Comparison of ENCODE assay signal across 9 cellular contexts in genomic region chr7:151225948-151226510, GRCh38. TPM values are rescaled to one million over a fixed set of nuclear protein-coding genes. Genes with fewer than 3 reads are reported as not detected.
DNase-seq lines count a peak whose midpoint lies in the region; ATAC-seq, FAIRE-seq and TF ChIP-seq lines count a peak whose summit lies in the region.
"Had no signal": no experiment of that assay in that cellular context is flagged by ENCODE, and none has a peak within 500 bp of the region (broad histone marks: within the 10 kb centered on the region; RNA-seq: fewer than 3 reads in every experiment).

No MANE protein-coding gene starts in this region.

- no peaks in the 10 kb centered on the region for H3K27me3 ChIP-seq in heart right ventricle
- H3K27me3 ChIP-seq in ascending aorta = no peaks in the 10 kb centered on the region
- no peaks in the 10 kb centered on the region for H3K27me3 ChIP-seq in lung (ENCODE audit: control insufficient read depth, insufficient read depth)

- H3K4me3 ChIP-seq in heart right ventricle (peak overlapping the region; percentile 65 to 94 (median 88)), ascending aorta (peak overlapping the region; percentile 79 to 94), lung (peak overlapping the region; percentile 84), urinary bladder (ENCODE audit: low read depth, low read length) (peak overlapping the region; percentile 65)

- no peaks in the 10 kb centered on the region for H3K9me3 ChIP-seq in heart right ventricle
- H3K9me3 ChIP-seq in ascending aorta = no peaks in the 10 kb centered on the region
- no peaks in the 10 kb centered on the region for H3K9me3 ChIP-seq in lung (ENCODE audit: control insufficient read depth in 2 of 2, insufficient read depth in 1 of 2, low read length in 1 of 2)

- WGBS in heart right ventricle, 2 donors = 58 to 61% methylated on average over 8 of the region's 8 CpGs
- WGBS in lung, 2 donors = 32 to 41% methylated on average over 8 of the region's 8 CpGs
- WGBS in urinary bladder = 64% methylated on average over 8 of the region's 8 CpGs

- TF ChIP-seq CTCF in heart right ventricle (IDR thresholded peaks at IDR 0.05) (no peak), ascending aorta (IDR thresholded peaks at IDR 0.05) (no peak), lung (IDR thresholded peaks at IDR 0.05; ENCODE audit: control extremely low read depth, extremely low read depth) (no peak)

- H3K36me3 ChIP-seq in heart right ventricle (peaks cover 0 to 46% (median 36%) of the 10 kb centered on the region in 9 donors), ascending aorta (peaks cover 33 to 36% of the 10 kb centered on the region in 2 donors), lung (ENCODE audit: control insufficient read depth in 2 of 2, insufficient read depth in 2 of 2, low read length in 2 of 2) (peaks cover 19 to 22% of the 10 kb centered on the region in 2 donors), urinary bladder (ENCODE audit: insufficient read depth) (peaks cover 6% of the 10 kb centered on the region)

- DNase-seq in heart right ventricle (no peak), Right ventricle myocardium inferior (ENCODE audit: missing footprints) (no peak), ascending aorta (ENCODE audit: low spot score in 2 of 2) (no peak), lung (ENCODE audit: low spot score) (no peak), GM19239 (ENCODE audit: insufficient read length, low spot score) (no peak), cortex of kidney (lab: John Stamatoyannopoulos, UW) (no peak)

- H3K4me1 ChIP-seq in heart right ventricle (peaks cover 6 to 26% (median 22%) of the 10 kb centered on the region in 9 donors), ascending aorta (peaks cover 7 to 8% of the 10 kb centered on the region in 2 donors), lung (ENCODE audit: control insufficient read depth in 2 of 2, insufficient read depth in 2 of 2, low read length in 2 of 2) (peaks cover 5 to 8% of the 10 kb centered on the region in 2 donors), urinary bladder (ENCODE audit: insufficient read depth) (no peaks in the 10 kb centered on the region)

- H3K27ac ChIP-seq in heart right ventricle = peak overlapping the region in 3 of 10 donors; percentile 78 to 91 (median 85)
- H3K27ac ChIP-seq in ascending aorta = no peak overlapping the region
- H3K27ac ChIP-seq in lung (ENCODE audit: low read depth in 1 of 2, low read length in 1 of 2) = no peak overlapping the region
- H3K27ac ChIP-seq in urinary bladder (ENCODE audit: low read depth) = no peak overlapping the region

- ATAC-seq in heart right ventricle = no peak
- ATAC-seq in Right ventricle myocardium inferior = no peak
- no peak for ATAC-seq in lung (ENCODE audit: insufficient read depth, low FRiP score)
- ATAC-seq in GM21529 (IDR thresholded peaks at IDR 0.05; ENCODE audit: unreplicated experiment) = no peak

- intact Hi-C loops in heart right ventricle (cut with DNase I) = loop anchor here in 2 of 10 donors (5.0 kb wide), 1 partner anchor 104 kb away; no protein-coding TSS in a partner anchor
- intact Hi-C loops in Right ventricle myocardium inferior (cut with DNase I) = loop anchor here (2.0 kb wide), 2 partner anchors 39 to 139 kb away; partner anchors contain the start of genes AGAP3 and ASB10
- intact Hi-C loops in ascending aorta (cut with DNase I) = loop anchor here (2.0 to 5.0 kb wide), 2 partner anchors 76 to 197 kb away; partner anchors contain the start of gene ABCB8

- FAIRE-seq in GM19239 (lab: Jason Lieb, UNC) = no peak

RNA-seq across cellular contexts. Expression of gene ABCF2, which starts 1.0 kb away (rescaled TPM):
- total RNA-seq in heart right ventricle (10 to 100 TPM; 25.2 to 33.8 (median 29.5) TPM), Right ventricle myocardium inferior (24.5 TPM), ascending aorta (85.3 TPM), lung (10 to 100 TPM; 13.2 to 36.2 TPM), urinary bladder (14.1 TPM)
- polyA plus RNA-seq in heart right ventricle (10 to 100 TPM; 13.0 to 35.2 TPM), lung (10 to 100 TPM; 15.4 to 36.3 TPM), urinary bladder (29.6 TPM)

RNA-seq across cellular contexts. Expression of gene CHPF2, which starts 6.3 kb away (rescaled TPM):
- total RNA-seq in heart right ventricle (10 to 100 TPM; 12.1 to 22.4 (median 17.4) TPM), Right ventricle myocardium inferior (11.6 TPM), ascending aorta (40.3 TPM), lung (10 to 100 TPM; 23.3 to 54.0 TPM), urinary bladder (25.2 TPM)
- polyA plus RNA-seq in heart right ventricle (10 to 100 TPM; 19.2 to 20.9 TPM), lung (10 to 100 TPM; 33.8 to 36.2 TPM), urinary bladder (23.0 TPM)

RNA-seq across cellular contexts. Expression of gene H2BK1, which starts 15.7 kb away (rescaled TPM):
- total RNA-seq in heart right ventricle = not detected
- polyA plus RNA-seq in heart right ventricle = not detected
- not detected for total RNA-seq in Right ventricle myocardium inferior
- total RNA-seq in ascending aorta = not detected
- under 1 TPM in 1 of 2 donors, not detected in 1; 0.52 TPM for total RNA-seq in lung
- polyA plus RNA-seq in lung = not detected
- total RNA-seq in urinary bladder = not detected
- not detected for polyA plus RNA-seq in urinary bladder
- total RNA-seq: myocyte had no signal

RNA-seq across cellular contexts. Expression of gene SMARCD3, which starts 22.5 kb away (rescaled TPM):
- total RNA-seq in heart right ventricle (100 to 1,000 TPM in 5 of 10 donors, 10 to 100 TPM in 5; 78.0 to 119 (median 97.6) TPM), Right ventricle myocardium inferior (110 TPM), ascending aorta (105 TPM), lung (10 to 100 TPM; 37.5 to 70.9 TPM), urinary bladder (33.2 TPM)
- polyA plus RNA-seq in heart right ventricle (100 to 1,000 TPM in 1 of 2 donors, 10 to 100 TPM in 1; 77.7 to 175 TPM), lung (10 to 100 TPM; 40.3 to 62.5 TPM), urinary bladder (47.8 TPM)

RNA-seq across cellular contexts. Expression of gene ASB10, which starts 39.0 kb away (rescaled TPM):
- 10 to 100 TPM; 17.5 to 44.6 (median 29.1) TPM for total RNA-seq in heart right ventricle
- polyA plus RNA-seq in heart right ventricle = 10 to 100 TPM in 1 of 2 donors, 1 to 10 TPM in 1; 7.2 to 63.4 TPM
- total RNA-seq in Right ventricle myocardium inferior = 41.4 TPM
- not detected for total RNA-seq in ascending aorta
- not detected for total RNA-seq in lung
- polyA plus RNA-seq in lung = not detected
- not detected for total RNA-seq in urinary bladder
- polyA plus RNA-seq in urinary bladder = not detected
